Comparison of ENCODE assay signal across 15 cellular contexts in the genomic region with DNA sequence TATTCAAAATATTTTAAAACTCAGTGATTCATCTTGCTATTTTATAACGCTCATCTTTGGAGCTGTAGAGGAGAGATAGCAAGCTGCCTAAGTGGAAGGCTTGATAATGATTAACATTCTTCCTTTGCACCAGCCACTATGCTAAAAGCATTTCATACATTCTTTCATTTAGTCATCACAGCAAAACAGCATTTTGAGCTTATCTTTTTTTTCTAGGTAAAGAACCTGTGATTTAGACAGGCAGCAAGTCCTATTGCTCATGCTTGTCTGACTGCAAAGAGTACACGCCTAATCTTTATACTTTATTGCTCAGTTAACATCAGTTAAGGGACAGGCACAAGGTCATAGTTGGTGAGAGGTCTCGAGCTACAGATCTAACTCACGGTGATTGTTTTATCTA.
A peak's percentile ranks its signal among the peaks of the same experiment; 100 is the strongest.
DNase-seq lines count a peak whose midpoint lies in the region; ATAC-seq, FAIRE-seq and TF ChIP-seq lines count a peak whose summit lies in the region.
"Had no signal": no experiment of that assay in that cellular context is flagged by ENCODE, and none has a peak within 500 bp of the region (broad histone marks: within the 10 kb centered on the region; RNA-seq: fewer than 3 reads in every experiment).

No MANE protein-coding gene starts in this region.

- H3K36me3 Mint-ChIP-seq in GM23338 (ENCODE audit: low read depth): no peaks in the 10 kb centered on the region
- H3K36me3 Mint-ChIP-seq: CD4-positive, CD25-positive, alpha-beta regulatory T cell had no signal

- H3K4me3 Mint-ChIP-seq in GM23338: no peak overlapping the region
- H3K4me3 Mint-ChIP-seq: CD4-positive, CD25-positive, alpha-beta regulatory T cell had no signal

- peaks cover 5% of the 10 kb centered on the region for H3K4me1 Mint-ChIP-seq in GM23338
- H3K4me1 Mint-ChIP-seq: CD4-positive, CD25-positive, alpha-beta regulatory T cell had no signal

- no peak overlapping the region for H3K4me3 ChIP-seq in GM23338
- H3K4me3 ChIP-seq: GM23248 had no signal

- H3K9me2 ChIP-seq in GM23338 (ENCODE audit: insufficient read depth): 0 out of 2 replicates have a peak, but pooled peaks cover 2% of the 10 kb centered on the region

- H3K9me3 Mint-ChIP-seq in GM23338: no peaks in the 10 kb centered on the region; the same call in 2 of the 3 replicates

- no peak overlapping the region for H3K27ac Mint-ChIP-seq in GM23338
- H3K27ac Mint-ChIP-seq: CD4-positive, CD25-positive, alpha-beta regulatory T cell had no signal

- POLR2A ChIA-PET in RWPE1 (lab: Yijun Ruan, JAX; ENCODE audit: low non-redundant PET): no interaction called here

- no peaks in the 10 kb centered on the region for H3K27me3 Mint-ChIP-seq in GM23338 (ENCODE audit: insufficient read depth, low read depth, poor library complexity)
- H3K27me3 Mint-ChIP-seq: CD4-positive, CD25-positive, alpha-beta regulatory T cell had no signal

- no peaks in the 10 kb centered on the region for H3K79me2 ChIP-seq in GM23338 (replicated peaks; ENCODE audit: insufficient read depth)

- no peaks in the 10 kb centered on the region for H3K27me3 ChIP-seq in GM23338 (ENCODE audit: insufficient read depth)

- no peak for ATAC-seq in GM23338
- ATAC-seq in stimulated activated naive CD8-positive, alpha-beta T cell treated with anti-CD3 and anti-CD28 coated beads, Interleukin-15, Interleukin-2, amounts not matched to agents 100 U/mL and 50 U/mL, for 24 hours: no peak
- ATAC-seq in HG02884 (IDR thresholded peaks at IDR 0.05; ENCODE audit: unreplicated experiment): no peak
- ATAC-seq: HCT116 had no signal

- no peak overlapping the region for H2AFZ ChIP-seq in GM23338
- H2AFZ ChIP-seq: GM23248 had no signal

- peak; percentile 95 for FAIRE-seq in islet of Langerhans (lab: Jason Lieb, UNC)

- in situ Hi-C loops in Caki2 (cut with HindIII; ENCODE audit: low pct_unique_long_range_greater_than_20kb, low sequenced_read_pairs): no loop called here

- peak; percentile 73 for DNase-seq in Caki2 (ENCODE audit: low read depth)
- peak; percentile 1 for DNase-seq in RWPE1 (ENCODE audit: low spot score)
- peak; percentile 86 for DNase-seq in renal cortical epithelial cell (ENCODE audit: low read depth)
- DNase-seq in GM23338 (ENCODE audit: low spot score): no peak
- no peak for DNase-seq in stimulated activated naive CD8-positive, alpha-beta T cell treated with anti-CD3 and anti-CD28 coated beads, Interleukin-15, Interleukin-2, amounts not matched to agents 100 U/mL and 50 U/mL, for 24 hours
- DNase-seq: CD4-positive, CD25-positive, alpha-beta regulatory T cell; GM23248; NCI-H1092; NCI-H2081 treated with DMSO at 0.1 percent for 48 hours; NCI-H510A treated with DMSO at 0.1 percent for 48 hours; Right ventricle myocardium superior had no signal

- H3F3A ChIP-seq in GM23338 (replicated peaks; ENCODE audit: low read depth): no peaks in the 10 kb centered on the region

- H3K4me2 ChIP-seq in GM23338: no peak overlapping the region
- H3K4me2 ChIP-seq: KMS-11 had no signal

- H3K4me1 ChIP-seq in GM23338 (ENCODE audit: insufficient read depth): no peaks in the 10 kb centered on the region

- CTCF ChIA-PET in RWPE1 (lab: Yijun Ruan, JAX): no interaction called here

- no peaks in the 10 kb centered on the region for H3K36me3 ChIP-seq in GM23338 (ENCODE audit: insufficient read depth)

- H3K27ac ChIP-seq in RWPE1 (no peak overlapping the region), GM23338 (ENCODE audit: low read depth) (no peak overlapping the region)
- H3K27ac ChIP-seq: GM23248, KMS-11 had no signal

- no peaks in the 10 kb centered on the region for H4K20me1 ChIP-seq in GM23338 (replicated peaks; ENCODE audit: insufficient read depth)

- TF ChIP-seq CTCF in RWPE1 (conservative IDR thresholded peaks at IDR 0.05; ENCODE audit: low read depth) (no peak), GM23338 (conservative IDR thresholded peaks at IDR 0.05; ENCODE audit: low read depth in 2 of 2) (no peak)

TF ChIP-seq in GM23338, 12 proteins besides CTCF, POLR2A, EP300 and RAD21 (continues in another document):
- TF ChIP-seq POLR2AphosphoS5 (IDR thresholded peaks at IDR 0.05; ENCODE audit: low read depth) (no peak), CREB1 (CRISPR knock-in tag; IDR thresholded peaks at IDR 0.05; ENCODE audit: low read depth) (no peak), ZNF114 (CRISPR knock-in tag; IDR thresholded peaks at IDR 0.05) (no peak), ZNF331 (CRISPR knock-in tag; IDR thresholded peaks at IDR 0.05; ENCODE audit: low read depth) (no peak), EZH2phosphoT487 (IDR thresholded peaks at IDR 0.05; ENCODE audit: unreplicated experiment) (no peak), STAT1 (IDR thresholded peaks at IDR 0.05; ENCODE audit: unreplicated experiment) (no peak), EZH2 (IDR thresholded peaks at IDR 0.05; ENCODE audit: low read depth, unreplicated experiment) (no peak), JUNB (IDR thresholded peaks at IDR 0.05; ENCODE audit: unreplicated experiment) (no peak)
- TF ChIP-seq, protein P1, sequence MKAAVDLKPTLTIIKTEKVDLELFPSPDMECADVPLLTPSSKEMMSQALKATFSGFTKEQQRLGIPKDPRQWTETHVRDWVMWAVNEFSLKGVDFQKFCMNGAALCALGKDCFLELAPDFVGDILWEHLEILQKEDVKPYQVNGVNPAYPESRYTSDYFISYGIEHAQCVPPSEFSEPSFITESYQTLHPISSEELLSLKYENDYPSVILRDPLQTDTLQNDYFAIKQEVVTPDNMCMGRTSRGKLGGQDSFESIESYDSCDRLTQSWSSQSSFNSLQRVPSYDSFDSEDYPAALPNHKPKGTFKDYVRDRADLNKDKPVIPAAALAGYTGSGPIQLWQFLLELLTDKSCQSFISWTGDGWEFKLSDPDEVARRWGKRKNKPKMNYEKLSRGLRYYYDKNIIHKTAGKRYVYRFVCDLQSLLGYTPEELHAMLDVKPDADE (IDR thresholded peaks at IDR 0.05): no peak
- TF ChIP-seq, protein P2, sequence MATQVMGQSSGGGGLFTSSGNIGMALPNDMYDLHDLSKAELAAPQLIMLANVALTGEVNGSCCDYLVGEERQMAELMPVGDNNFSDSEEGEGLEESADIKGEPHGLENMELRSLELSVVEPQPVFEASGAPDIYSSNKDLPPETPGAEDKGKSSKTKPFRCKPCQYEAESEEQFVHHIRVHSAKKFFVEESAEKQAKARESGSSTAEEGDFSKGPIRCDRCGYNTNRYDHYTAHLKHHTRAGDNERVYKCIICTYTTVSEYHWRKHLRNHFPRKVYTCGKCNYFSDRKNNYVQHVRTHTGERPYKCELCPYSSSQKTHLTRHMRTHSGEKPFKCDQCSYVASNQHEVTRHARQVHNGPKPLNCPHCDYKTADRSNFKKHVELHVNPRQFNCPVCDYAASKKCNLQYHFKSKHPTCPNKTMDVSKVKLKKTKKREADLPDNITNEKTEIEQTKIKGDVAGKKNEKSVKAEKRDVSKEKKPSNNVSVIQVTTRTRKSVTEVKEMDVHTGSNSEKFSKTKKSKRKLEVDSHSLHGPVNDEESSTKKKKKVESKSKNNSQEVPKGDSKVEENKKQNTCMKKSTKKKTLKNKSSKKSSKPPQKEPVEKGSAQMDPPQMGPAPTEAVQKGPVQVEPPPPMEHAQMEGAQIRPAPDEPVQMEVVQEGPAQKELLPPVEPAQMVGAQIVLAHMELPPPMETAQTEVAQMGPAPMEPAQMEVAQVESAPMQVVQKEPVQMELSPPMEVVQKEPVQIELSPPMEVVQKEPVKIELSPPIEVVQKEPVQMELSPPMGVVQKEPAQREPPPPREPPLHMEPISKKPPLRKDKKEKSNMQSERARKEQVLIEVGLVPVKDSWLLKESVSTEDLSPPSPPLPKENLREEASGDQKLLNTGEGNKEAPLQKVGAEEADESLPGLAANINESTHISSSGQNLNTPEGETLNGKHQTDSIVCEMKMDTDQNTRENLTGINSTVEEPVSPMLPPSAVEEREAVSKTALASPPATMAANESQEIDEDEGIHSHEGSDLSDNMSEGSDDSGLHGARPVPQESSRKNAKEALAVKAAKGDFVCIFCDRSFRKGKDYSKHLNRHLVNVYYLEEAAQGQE (IDR thresholded peaks at IDR 0.05; ENCODE audit: unreplicated experiment): no peak

Comparison
In these comparisons a context has a peak if more than half of its experiments do, and no peak if none do; other contexts are left out.
1. DNase-seq: peak in Caki2 (single experiment), RWPE1 (single experiment) and renal cortical epithelial cell (single experiment); none in GM23338 (single experiment) and stimulated activated naive CD8-positive, alpha-beta T cell treated with anti-CD3 and anti-CD28 coated beads, Interleukin-15, Interleukin-2, amounts not matched to agents 100 U/mL and 50 U/mL, for 24 hours (single experiment).